9 cellular contexts compared by ENCODE assay signal in the genomic region with DNA sequence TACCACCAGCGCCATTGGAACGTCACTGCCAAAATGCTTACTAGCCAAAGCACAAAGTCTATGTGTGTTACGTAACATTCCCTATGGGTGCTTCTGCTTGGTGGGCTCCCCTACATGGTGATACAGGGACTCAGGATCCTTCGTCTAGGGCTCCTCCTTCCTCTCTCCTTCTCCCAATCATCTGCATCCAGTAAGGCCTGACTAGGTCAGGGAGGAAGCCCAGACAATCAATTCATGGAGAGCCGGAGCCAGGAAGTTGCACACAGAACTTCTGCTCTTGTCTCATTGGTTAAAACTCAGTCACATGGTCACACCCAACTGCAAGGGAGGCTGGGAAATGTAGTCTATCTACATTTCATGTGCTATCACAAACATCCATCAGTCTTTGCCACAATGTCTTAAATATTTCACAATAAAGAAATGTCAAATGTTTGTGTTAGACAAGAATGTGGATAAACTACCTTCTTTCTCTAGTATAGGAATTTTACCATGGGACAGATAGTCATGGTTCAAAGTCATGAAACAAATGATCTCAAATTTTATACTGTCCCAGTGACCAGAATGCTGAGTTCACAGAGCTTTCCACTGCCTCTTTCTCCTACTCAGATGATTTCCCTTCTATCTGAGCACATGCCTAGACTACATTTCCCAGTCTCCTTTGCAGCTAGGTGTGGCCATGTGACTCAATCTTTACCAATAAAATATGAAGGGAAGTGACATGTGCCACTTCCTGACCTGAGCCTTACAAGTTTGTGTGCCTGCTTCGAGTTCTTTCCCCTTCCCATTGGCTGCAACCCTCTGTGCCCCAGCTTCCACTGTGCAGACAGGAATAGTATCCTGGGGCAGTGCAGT. TPM values are rescaled to one million over a fixed set of nuclear protein-coding genes. Genes with fewer than 3 reads are reported as not detected.
DNase-seq lines count a peak whose midpoint lies in the region; ATAC-seq, FAIRE-seq and TF ChIP-seq lines count a peak whose summit lies in the region.
"Had no signal": no experiment of that assay in that cellular context is flagged by ENCODE, and none has a peak within 500 bp of the region (broad histone marks: within the 10 kb centered on the region; RNA-seq: fewer than 3 reads in every experiment).

No MANE protein-coding gene starts in this region.

- peaks cover 10% of the 10 kb centered on the region for H3K4me1 ChIP-seq in keratinocyte (ENCODE audit: control insufficient read depth, extremely low read depth, insufficient read depth, low read length)
- peaks cover 3 to 49% (median 39%) of the 10 kb centered on the region in 5 donors for H3K4me1 ChIP-seq in subcutaneous abdominal adipose tissue (ENCODE audit: control insufficient read depth in 5 of 5, insufficient read depth in 5 of 5, low read length in 5 of 5)

- dilution Hi-C loops in keratinocyte (cut with MboI; ENCODE audit: extremely low pct_ligation_motif_present, low sequenced_read_pairs) = no loop called here

- FAIRE-seq in RCC 7860 (lab: Jason Lieb, UNC) (no peak), bronchial epithelial cell (lab: Jason Lieb, UNC) (no peak), keratinocyte (lab: Jason Lieb, UNC) (no peak)

- H3K79me2 ChIP-seq in keratinocyte (ENCODE audit: control insufficient read depth, insufficient read depth, low read length) = no peaks in the 10 kb centered on the region

- no peak overlapping the region for H3K4me2 ChIP-seq in keratinocyte (ENCODE audit: control insufficient read depth, extremely low read depth, insufficient read depth, low read depth, low read length)

- H2AFZ ChIP-seq in keratinocyte (ENCODE audit: control insufficient read depth, low read length) = peak overlapping the region; percentile 11

- ATAC-seq in GM18873 (IDR thresholded peaks at IDR 0.05; ENCODE audit: low FRiP score, unreplicated experiment) (no peak), GM19467 (IDR thresholded peaks at IDR 0.05; ENCODE audit: unreplicated experiment) (no peak)

- H3K9me3 ChIP-seq in keratinocyte (ENCODE audit: control insufficient read depth, low read depth, low read length) (no peaks in the 10 kb centered on the region), subcutaneous abdominal adipose tissue (ENCODE audit: control insufficient read depth in 5 of 5, low read length in 5 of 5) (no peaks in the 10 kb centered on the region)
- H3K9me3 ChIP-seq: SJSA1 had no signal

- H3K9me1 ChIP-seq in keratinocyte (ENCODE audit: control insufficient read depth, extremely low read depth, insufficient read depth, low read length) = no peaks in the 10 kb centered on the region

- in situ Hi-C loops in Caki2 (cut with HindIII; ENCODE audit: low pct_unique_long_range_greater_than_20kb, low sequenced_read_pairs) = loop anchor here (10.0 kb wide), 1 partner anchor 128 kb away; no protein-coding TSS in a partner anchor

- no peaks in the 10 kb centered on the region for H3K27me3 ChIP-seq in HL-60 (ENCODE audit: insufficient read depth, poor library complexity, severe bottlenecking)
- no peaks in the 10 kb centered on the region for H3K27me3 ChIP-seq in bronchial epithelial cell (ENCODE audit: control insufficient read depth, insufficient read depth, low read length)
- no peaks in the 10 kb centered on the region for H3K27me3 ChIP-seq in keratinocyte (ENCODE audit: control insufficient read depth, extremely low read depth, insufficient read depth, low read length)
- H3K27me3 ChIP-seq in subcutaneous abdominal adipose tissue (ENCODE audit: control insufficient read depth in 5 of 5, insufficient read depth in 4 of 5, low read length in 5 of 5) = no peaks in the 10 kb centered on the region

- TF ChIP-seq CTCF in HL-60 (IDR thresholded peaks at IDR 0.05; ENCODE audit: insufficient read depth, low read length) (no peak), bronchial epithelial cell (IDR thresholded peaks at IDR 0.05; ENCODE audit: insufficient read depth, low read length, severe bottlenecking) (no peak), keratinocyte (optimal IDR thresholded peaks at IDR 0.05 in 1 of 3, IDR thresholded peaks at IDR 0.05 in 1 of 3, conservative IDR thresholded peaks at IDR 0.05 in 1 of 3; ENCODE audit: extremely low read depth in 1 of 3, insufficient read depth in 2 of 3, low read length in 3 of 3) (no peak)

- H3K36me3 ChIP-seq in bronchial epithelial cell (ENCODE audit: control insufficient read depth, insufficient read depth, low read length) (no peaks in the 10 kb centered on the region), keratinocyte (ENCODE audit: control insufficient read depth in 2 of 2, extremely low read depth in 1 of 2, insufficient read depth in 2 of 2, low read length in 2 of 2) (no peaks in the 10 kb centered on the region), subcutaneous abdominal adipose tissue (ENCODE audit: control insufficient read depth in 5 of 5, insufficient read depth in 5 of 5, low read length in 5 of 5) (no peaks in the 10 kb centered on the region)
- H3K36me3 ChIP-seq: SJSA1 had no signal

- H3K9ac ChIP-seq in keratinocyte (ENCODE audit: control insufficient read depth, extremely low read depth, insufficient read depth, low read length) (no peak overlapping the region), subcutaneous abdominal adipose tissue (ENCODE audit: low read length in 5 of 5) (no peak overlapping the region)

- H4K20me1 ChIP-seq in keratinocyte (ENCODE audit: control insufficient read depth, extremely low read depth, insufficient read depth, low read length) = no peaks in the 10 kb centered on the region

- DNase-seq in Caki2 (ENCODE audit: low read depth) (peak; percentile 93), HL-60 (ENCODE audit: low read depth in 1 of 2, low spot score in 1 of 2) (peak; percentile 87 to 92), RCC 7860 (ENCODE audit: low spot score) (peak; percentile 52), bronchial epithelial cell (ENCODE audit: low read depth) (peak; percentile 73), keratinocyte (ENCODE audit: low read depth, low spot score) (no peak)

- H3K4me3 ChIP-seq in HL-60 (replicated peaks; ENCODE audit: insufficient read depth, low read length) = no peak overlapping the region
- no peak overlapping the region for H3K4me3 ChIP-seq in bronchial epithelial cell (ENCODE audit: low read depth, low read length)
- no peak overlapping the region for H3K4me3 ChIP-seq in keratinocyte (ENCODE audit: control insufficient read depth in 2 of 3, extremely low read depth in 1 of 3, insufficient read depth in 2 of 3, low read depth in 1 of 3, low read length in 3 of 3)
- H3K4me3 ChIP-seq in subcutaneous abdominal adipose tissue (ENCODE audit: low read depth in 1 of 5, low read length in 5 of 5) = peak overlapping the region in 4 of 5 donors; percentile 2 to 42 (median 9)
- H3K4me3 ChIP-seq: SJSA1 had no signal

- H3K27ac ChIP-seq in HL-60 (replicated peaks) = peak overlapping the region; percentile 42
- H3K27ac ChIP-seq in keratinocyte (ENCODE audit: control insufficient read depth, insufficient read depth, low read length) = no peak overlapping the region
- H3K27ac ChIP-seq in subcutaneous abdominal adipose tissue (ENCODE audit: low read depth, low read length) = peak overlapping the region; percentile 31
- H3K27ac ChIP-seq: SJSA1 had no signal

RNA-seq across cellular contexts. Expression of gene KCNK15, which starts 9.3 kb away (rescaled TPM):
- total RNA-seq in Caki2 (2014; rRNA removed; shearing (Covaris generic); ENCODE audit: low replicate concordance) = not detected in 2 replicates
- total RNA-seq in bronchial epithelial cell = under 0.01 and 0.26 TPM in 2 replicates
- polyA plus RNA-seq in keratinocyte = 0.03 TPM in 1 of 3 replicates, not detected in the others
- 0.14 TPM for polyA plus RNA-seq in keratinocyte (2011; ENCODE audit: low read depth)
- polyA plus RNA-seq in keratinocyte (2011; cell fraction: cytosol; rRNA removed) = not detected in 2 replicates
- 0.05 TPM in 1 of 2 replicates, not detected in the other for polyA plus RNA-seq in keratinocyte (2011; cell fraction: nucleus; rRNA removed)
- 0.17 TPM in 1 of 2 replicates, not detected in the other for polyA plus RNA-seq in keratinocyte (2012; ENCODE audit: low replicate concordance)
- polyA minus RNA-seq in keratinocyte = 0.16 TPM in 1 of 3 replicates, not detected in the others
- 1.7 TPM for polyA minus RNA-seq in keratinocyte (2011; cell fraction: cytosol; rRNA and poly(A)+ RNA removed)
- 0.31 and 0.32 TPM in 2 replicates for polyA minus RNA-seq in keratinocyte (2011; cell fraction: nucleus; rRNA and poly(A)+ RNA removed)
- total RNA-seq: SJSA1 had no signal

RNA-seq across cellular contexts. Expression of gene CCN5, which starts 21.2 kb away (rescaled TPM):
- 39.7 and 55.7 TPM in 2 replicates for total RNA-seq in Caki2 (2014; rRNA removed; shearing (Covaris generic); ENCODE audit: low replicate concordance)
- total RNA-seq in bronchial epithelial cell = 0.38 TPM in 1 of 2 replicates, not detected in the other
- 0.50 TPM in 1 of 3 replicates, not detected in the others for polyA plus RNA-seq in keratinocyte
- polyA plus RNA-seq in keratinocyte (2011; ENCODE audit: low read depth) = not detected
- polyA plus RNA-seq in keratinocyte (2011; cell fraction: cytosol; rRNA removed) = 0.09 and 0.22 TPM in 2 replicates
- polyA plus RNA-seq in keratinocyte (2011; cell fraction: nucleus; rRNA removed) = 0.16 and 0.29 TPM in 2 replicates
- polyA plus RNA-seq in keratinocyte (2012; ENCODE audit: low replicate concordance) = not detected in 2 replicates
- polyA minus RNA-seq in keratinocyte = 0.76 TPM in 1 of 3 replicates, not detected in the others
- polyA minus RNA-seq in keratinocyte (2011; cell fraction: cytosol; rRNA and poly(A)+ RNA removed) = 3.6 TPM
- 1.4 and 1.8 TPM in 2 replicates for polyA minus RNA-seq in keratinocyte (2011; cell fraction: nucleus; rRNA and poly(A)+ RNA removed)
- total RNA-seq: SJSA1 had no signal

Comparison
In these comparisons a context has a peak if more than half of its experiments do, and no peak if none do; other contexts are left out.
1. H3K4me3 ChIP-seq: peak in subcutaneous abdominal adipose tissue (4 of 5); none in HL-60 (single experiment), bronchial epithelial cell (single experiment) and keratinocyte (0 of 3).
2. RNA of gene CCN5, which starts 21.2 kb away (total RNA-seq): 39.7 to 55.7 TPM in Caki2; 0.38 TPM in bronchial epithelial cell; every median in the first group is over 10 times any median in the second.